ENCODE assay signal across 8 cellular contexts in the genomic region with DNA sequence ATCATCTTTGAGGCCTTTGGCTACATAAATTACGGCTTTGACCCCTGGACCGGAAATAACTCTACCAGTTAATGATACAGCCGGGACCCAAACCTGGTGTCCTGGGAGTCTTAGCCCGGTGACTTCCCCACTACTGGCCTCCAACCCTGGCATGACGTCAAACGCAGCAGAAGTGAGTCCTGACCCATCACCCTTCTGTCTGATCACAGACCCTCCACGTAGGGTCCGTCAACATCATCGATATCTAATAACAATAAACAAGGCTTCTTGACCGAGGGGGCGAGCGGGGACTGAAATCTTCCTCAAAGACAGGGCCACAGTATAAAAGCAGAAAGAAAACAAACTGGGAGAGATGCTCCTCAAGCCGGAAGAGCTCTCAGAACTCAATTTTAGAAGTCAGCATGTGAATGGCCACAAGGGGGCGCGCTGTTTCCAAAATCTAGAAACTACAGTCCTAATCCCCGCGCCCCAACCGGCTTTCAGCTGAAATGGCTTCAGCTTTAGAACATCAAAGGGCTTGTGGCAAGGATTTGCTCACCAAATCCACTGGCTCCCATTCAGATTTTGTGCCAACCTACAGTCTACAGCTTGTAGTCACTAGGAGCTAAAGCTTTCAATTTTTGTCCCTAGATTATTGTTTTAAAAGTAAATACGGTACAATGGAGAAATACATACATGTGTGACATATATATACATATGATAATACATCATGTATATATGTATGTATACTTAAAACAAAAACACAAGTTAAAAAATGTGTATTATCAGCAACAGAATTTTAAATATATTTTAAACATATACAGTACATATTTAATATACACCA. TPM values are rescaled to one million over a fixed set of nuclear protein-coding genes. Genes with fewer than 3 reads are reported as not detected.
DNase-seq lines count a peak whose midpoint lies in the region; ATAC-seq, FAIRE-seq and TF ChIP-seq lines count a peak whose summit lies in the region.

No MANE protein-coding gene starts in this region.

- TF ChIP-seq POLR2A in H54 (IDR thresholded peaks at IDR 0.05; ENCODE audit: low read depth, low read length) (no peak), NB4 (IDR thresholded peaks at IDR 0.05; ENCODE audit: extremely low read depth, insufficient read length) (no peak)

- peak overlapping the region; percentile 89 for H2AFZ ChIP-seq in osteoblast (ENCODE audit: low read length)

- DNase-seq in DMS114 treated with DMSO at 0.1 percent for 48 hours (lab: John Stamatoyannopoulos, UW; ENCODE audit: unreplicated experiment) (peak; percentile 91), H54 (ENCODE audit: insufficient read length, low spot score) (peak; percentile 47), NB4 (ENCODE audit: low read depth) (peak; percentile 91), SJCRH30 (peak; percentile 83 to 92), frontal cortex (ENCODE audit: low spot score in 2 of 2) (peak; percentile 55 to 62), osteoblast (ENCODE audit: insufficient read length, low spot score, missing footprints) (no peak), thoracic aorta (ENCODE audit: low spot score) (peak; percentile 82)
- peak; percentile 98 for DNase-seq in activated effector memory CD4-positive, alpha-beta T cell treated with anti-CD3 and anti-CD28 coated beads, Interleukin-2, amount 50 U/mL, for 16 hours

- peak; percentile 67 for TF ChIP-seq CTCF in NB4 (IDR thresholded peaks at IDR 0.05; ENCODE audit: low read depth, low read length)
- TF ChIP-seq CTCF in osteoblast (IDR thresholded peaks at IDR 0.05; ENCODE audit: extremely low read depth, low read depth, low read length) = peak; percentile 90
- peak; percentile 97 for TF ChIP-seq CTCF in thoracic aorta (IDR thresholded peaks at IDR 0.05)

- no peaks in the 10 kb centered on the region for H3K27me3 ChIP-seq in SJCRH30
- H3K27me3 ChIP-seq in osteoblast (ENCODE audit: insufficient read depth, low read length) = no peaks in the 10 kb centered on the region
- no peaks in the 10 kb centered on the region for H3K27me3 ChIP-seq in thoracic aorta (replicated peaks; ENCODE audit: insufficient read depth)

- no peaks in the 10 kb centered on the region for H4K20me1 ChIP-seq in osteoblast (ENCODE audit: insufficient read depth, low read length)

- H3K4me1 ChIP-seq in SJCRH30 = peaks cover 2% of the 10 kb centered on the region; the same call in 1 of the 2 replicates
- peaks cover 42% of the 10 kb centered on the region for H3K4me1 ChIP-seq in osteoblast (ENCODE audit: insufficient read depth, low read length)
- peaks cover 5 to 6% of the 10 kb centered on the region in 2 donors for H3K4me1 ChIP-seq in thoracic aorta (ENCODE audit: control insufficient read depth in 1 of 2, low read depth in 2 of 2)

- H3K27ac ChIP-seq in SJCRH30 (no peak overlapping the region), osteoblast (ENCODE audit: low read depth, low read length) (peak overlapping the region; percentile 25), thoracic aorta (no peak overlapping the region)

- H3K4me3 ChIP-seq in NB4 (ENCODE audit: low read depth, low read length) (no peak overlapping the region), SJCRH30 (no peak overlapping the region), osteoblast (ENCODE audit: insufficient read depth, low read length) (peak overlapping the region; percentile 26), thoracic aorta (peak overlapping the region; percentile 53)

- no peaks in the 10 kb centered on the region for H3K79me2 ChIP-seq in osteoblast (ENCODE audit: insufficient read depth, low read length)

- no peaks in the 10 kb centered on the region for H3K9me3 ChIP-seq in SJCRH30 (replicated peaks)
- H3K9me3 ChIP-seq in osteoblast (ENCODE audit: low read depth, low read length) = no peaks in the 10 kb centered on the region
- no peaks in the 10 kb centered on the region for H3K9me3 ChIP-seq in thoracic aorta

- ATAC-seq in thoracic aorta (ENCODE audit: insufficient number of reproducible peaks, low FRiP score, low read depth) = peak; percentile 94

- FAIRE-seq in H54 (lab: Jason Lieb, UNC) (no peak), frontal cortex (lab: Jason Lieb, UNC) (no peak)

- H3K36me3 ChIP-seq in SJCRH30 = no peaks in the 10 kb centered on the region
- no peaks in the 10 kb centered on the region for H3K36me3 ChIP-seq in osteoblast (ENCODE audit: insufficient read depth, low read length)
- H3K36me3 ChIP-seq in thoracic aorta = no peaks in the 10 kb centered on the region

- peak overlapping the region; percentile 34 for H3K4me2 ChIP-seq in osteoblast (ENCODE audit: insufficient read depth, low read length)

RNA-seq across cellular contexts. Expression of a gene that starts 46.4 kb away (rescaled TPM):
- total RNA-seq in SJCRH30 (2014; rRNA removed; shearing (Covaris generic)) = not detected in 2 replicates
- 1.6 TPM for total RNA-seq in frontal cortex
- total RNA-seq in osteoblast = under 0.01 TPM in 1 of 2 replicates, not detected in the other
- 1 to 10 TPM in 1 of 2 donors, under 1 TPM in 1; 0.27 to 2.0 TPM for total RNA-seq in thoracic aorta

Comparison
In these comparisons a context has a peak if more than half of its experiments do, and no peak if none do; other contexts are left out.
1. H3K4me3 ChIP-seq: peak in osteoblast (single experiment) and thoracic aorta (single experiment); none in NB4 (single experiment) and SJCRH30 (single experiment).
2. Peak in every context shown above with its lines, with median percentiles within 50 percentile points of each other: CTCF ChIP-seq.